ENCODE assay signal across 1 cellular context in genomic region chr10:68647928-68648327, GRCh38.
TF ChIP-seq lines count a peak whose summit lies in the region.

No MANE protein-coding gene starts in this region.

TF ChIP-seq in HepG2, 621 proteins besides CTCF, POLR2A, EP300 and RAD21 (continued from another document):
- TF ChIP-seq ZHX2 (IDR thresholded peaks at IDR 0.05; ENCODE audit: low read depth) (no peak), ZHX2 (CRISPR knock-in tag; IDR thresholded peaks at IDR 0.05; ENCODE audit: borderline replicate concordance) (no peak), NFAT5 (CRISPR knock-in tag; IDR thresholded peaks at IDR 0.05) (no peak), TGIF2 (CRISPR knock-in tag; IDR thresholded peaks at IDR 0.05) (no peak), ZNF354B (CRISPR knock-in tag; IDR thresholded peaks at IDR 0.05) (no peak), KLF15 (CRISPR knock-in tag; IDR thresholded peaks at IDR 0.05; ENCODE audit: borderline replicate concordance) (no peak), RFX3 (CRISPR knock-in tag; IDR thresholded peaks at IDR 0.05) (no peak), CEBPG (CRISPR knock-in tag; IDR thresholded peaks at IDR 0.05) (no peak)
